Comparison of ENCODE assay signal across 8 cellular contexts in genomic region chr2:20051518-20052228, GRCh38. TPM values are rescaled to one million over a fixed set of nuclear protein-coding genes. Genes with fewer than 3 reads are reported as not detected.
A peak's percentile ranks its signal among the peaks of the same experiment; 100 is the strongest.
DNase-seq lines count a peak whose midpoint lies in the region; ATAC-seq and TF ChIP-seq lines count a peak whose summit lies in the region.

TSS of gene LAPTM4A (minus strand) at chr2:20051628. CDS start at chr2:20051520, 108 bp downstream.

- peak; percentile 73 to 91 for TF ChIP-seq POLR2A in adrenal gland (IDR thresholded peaks at IDR 0.05)

- H3K4me1 Mint-ChIP-seq in type B pancreatic cell (ENCODE audit: unreplicated experiment), result peaks cover 18% of the 10 kb centered on the region

- in situ Hi-C loops in GM13976 (cut with MboI; ENCODE audit: low sequenced_read_pairs, unreplicated experiment), result no loop called here

- H3K27ac Mint-ChIP-seq in type B pancreatic cell, result no peak within 1 kb of the TSS

- H3K9me3 ChIP-seq in adrenal gland (replicated peaks in 1 of 3), result no peaks in the 10 kb centered on the region

- H3K27me3 Mint-ChIP-seq in type B pancreatic cell, result no peaks in the 10 kb centered on the region

- H3K27ac ChIP-seq in adrenal gland, result peak within 1 kb of the TSS; percentile 97 to 99 (median 98)

- peak; percentile 95 for ATAC-seq in HG02852 (IDR thresholded peaks at IDR 0.05; ENCODE audit: unreplicated experiment)

- no peaks in the 10 kb centered on the region for H3K36me3 ChIP-seq in adrenal gland (replicated peaks in 1 of 2)

- peaks cover 17 to 31% of the 10 kb centered on the region in 2 donors for H3K4me1 ChIP-seq in adrenal gland (replicated peaks in 1 of 2)

- no peak for TF ChIP-seq CTCF in GM13976 (IDR thresholded peaks at IDR 0.05; ENCODE audit: borderline replicate concordance, control extremely low read depth, extremely low read depth, insufficient read depth, missing control alignments)
- peak in 5 of 6 experiments; percentile 21 to 61 (median 44) for TF ChIP-seq CTCF in adrenal gland (IDR thresholded peaks at IDR 0.05)
- peak; percentile 44 for TF ChIP-seq CTCF in type B pancreatic cell (conservative IDR thresholded peaks at IDR 0.05)

- 0% methylated on average over 29 to 47 of the region's 47 CpGs for WGBS in adrenal gland, 4 donors

- H3K4me3 Mint-ChIP-seq in type B pancreatic cell, result no peak within 1 kb of the TSS

- H3K27me3 ChIP-seq in adrenal gland, result no peaks in the 10 kb centered on the region

- no peaks in the 10 kb centered on the region for H3K9me3 Mint-ChIP-seq in type B pancreatic cell

- intact Hi-C loops in adrenal gland (cut with DNase I) (loop anchor here in 1 of 2 donors (5.0 kb wide), 1 partner anchor 34 kb away; no protein-coding TSS in a partner anchor), cardiac septum (cut with DNase I) (loop anchor here (2.0 kb wide), 1 partner anchor 19 kb away; no protein-coding TSS in a partner anchor)

- no peaks in the 10 kb centered on the region for H3K36me3 Mint-ChIP-seq in type B pancreatic cell

- peak within 1 kb of the TSS; percentile 43 to 92 (median 92) for H3K4me3 ChIP-seq in adrenal gland

- DNase-seq in GM13976 (ENCODE audit: low spot score), result peak; percentile 98
- peak; percentile 96 for DNase-seq in NCI-H1436 treated with DMSO at 0.1 percent for 48 hours (lab: John Stamatoyannopoulos, UW)
- DNase-seq in T follicular helper cell (ENCODE audit: low read depth), result peak; percentile 97
- DNase-seq in adrenal gland, result peak; percentile 98 to 100 (median 99)
- peak; percentile 99 for DNase-seq in cardiac septum (ENCODE audit: low spot score)
- peak; percentile 100 for DNase-seq in pons (ENCODE audit: low spot score)
- peak; percentile 98 for DNase-seq in type B pancreatic cell (ENCODE audit: extremely low spot score, unreplicated experiment)

RNA-seq across cellular contexts. Expression of gene LAPTM4A, which starts in this region (rescaled TPM):
- total RNA-seq in adrenal gland, result 100 to 1,000 TPM; 196 to 356 (median 233) TPM
- 100 to 1,000 TPM in 1 of 3 donors, 10 to 100 TPM in 2; 58.8 to 684 (median 96.4) TPM for polyA plus RNA-seq in adrenal gland
- 134 TPM for total RNA-seq in cardiac septum
- total RNA-seq in type B pancreatic cell (ENCODE audit: low replicate concordance), result 196 and 229 TPM in 2 replicates

Comparison
In these comparisons a context has a peak if more than half of its experiments do, and no peak if none do; other contexts are left out.
1. Peak in every context shown above with its lines: DNase-seq, ATAC-seq, H3K4me3 ChIP-seq and H3K27ac ChIP-seq.